Comparison of ENCODE assay signal across 22 cellular contexts in genomic region chr1:2848006-2848670, GRCh38. TPM values are rescaled to one million over a fixed set of nuclear protein-coding genes. Genes with fewer than 3 reads are reported as not detected.
DNase-seq lines count a peak whose midpoint lies in the region; ATAC-seq and TF ChIP-seq lines count a peak whose summit lies in the region.
"Had no signal": no experiment of that assay in that cellular context is flagged by ENCODE, and none has a peak within 500 bp of the region (broad histone marks: within the 10 kb centered on the region; RNA-seq: fewer than 3 reads in every experiment).

No MANE protein-coding gene starts in this region.

- no peaks in the 10 kb centered on the region for H3K36me3 ChIP-seq in HEK293 (ENCODE audit: control insufficient read depth in 2 of 2, insufficient read depth in 1 of 2, low read length in 2 of 2)
- H3K36me3 ChIP-seq in mucosa of rectum (ENCODE audit: control insufficient read depth in 2 of 2, insufficient read depth in 2 of 2, low read length in 2 of 2): no peaks in the 10 kb centered on the region
- H3K36me3 ChIP-seq: MG63 had no signal

- intact Hi-C loops in activated naive CD4-positive, alpha-beta T cell treated with anti-CD3 and anti-CD28 coated beads for 36 hours (cut with micrococcal nuclease): no loop called here

- peak overlapping the region; percentile 15 for H3K4me3 Mint-ChIP-seq in activated naive CD4-positive, alpha-beta T cell treated with anti-CD3 and anti-CD28 coated beads, Interleukin-2, amount 50 U/mL, for 24 hours
- no peak overlapping the region for H3K4me3 Mint-ChIP-seq in activated naive CD4-positive, alpha-beta T cell treated with anti-CD3 and anti-CD28 coated beads for 36 hours
- H3K4me3 Mint-ChIP-seq in endothelial cell (ENCODE audit: unreplicated experiment): peak overlapping the region; percentile 76
- H3K4me3 Mint-ChIP-seq: CD8-positive, alpha-beta T cell; HFFc6 had no signal

- H3K27ac ChIP-seq in HEK293 (ENCODE audit: extremely low read depth, low read depth, low read length) (no peak overlapping the region), mucosa of rectum (ENCODE audit: low read depth in 2 of 2, low read length in 2 of 2) (peak overlapping the region; percentile 58 to 61)

- H3K27me3 ChIP-seq in mucosa of rectum (ENCODE audit: control insufficient read depth in 2 of 2, insufficient read depth in 2 of 2, low read length in 2 of 2): peaks cover 3 to 12% of the 10 kb centered on the region in 2 donors

- H3K9me3 ChIP-seq in HEK293 (ENCODE audit: control insufficient read depth, insufficient read depth, low read depth, low read length): no peaks in the 10 kb centered on the region; the same call in none of the 2 replicates
- no peaks in the 10 kb centered on the region for H3K9me3 ChIP-seq in mucosa of rectum (ENCODE audit: control insufficient read depth in 2 of 2, low read length in 2 of 2)

- H3K4me1 Mint-ChIP-seq in activated naive CD4-positive, alpha-beta T cell treated with anti-CD3 and anti-CD28 coated beads, Interleukin-2, amount 50 U/mL, for 24 hours: peaks cover 15% of the 10 kb centered on the region
- H3K4me1 Mint-ChIP-seq in activated naive CD4-positive, alpha-beta T cell treated with anti-CD3 and anti-CD28 coated beads for 36 hours (ENCODE audit: low read depth): peaks cover 12% of the 10 kb centered on the region
- no peaks in the 10 kb centered on the region for H3K4me1 Mint-ChIP-seq in endothelial cell (ENCODE audit: unreplicated experiment)

- peak overlapping the region in 1 of 2 donors; percentile 38 for H3K9ac ChIP-seq in mucosa of rectum (ENCODE audit: low read depth in 1 of 2, low read length in 2 of 2)

- POLR2A ChIA-PET in HEK293 (lab: Yijun Ruan, JAX): no interaction called here

- H3K36me3 Mint-ChIP-seq in activated naive CD4-positive, alpha-beta T cell treated with anti-CD3 and anti-CD28 coated beads, Interleukin-2, amount 50 U/mL, for 24 hours: no peaks in the 10 kb centered on the region
- H3K36me3 Mint-ChIP-seq in activated naive CD4-positive, alpha-beta T cell treated with anti-CD3 and anti-CD28 coated beads for 36 hours (ENCODE audit: low read depth): no peaks in the 10 kb centered on the region
- peaks cover 3% of the 10 kb centered on the region for H3K36me3 Mint-ChIP-seq in endothelial cell (ENCODE audit: low read depth, unreplicated experiment)
- H3K36me3 Mint-ChIP-seq: CD8-positive, alpha-beta T cell had no signal

- H3K27ac Mint-ChIP-seq in activated naive CD4-positive, alpha-beta T cell treated with anti-CD3 and anti-CD28 coated beads, Interleukin-2, amount 50 U/mL, for 24 hours: peak overlapping the region; percentile 62
- no peak overlapping the region for H3K27ac Mint-ChIP-seq in activated naive CD4-positive, alpha-beta T cell treated with anti-CD3 and anti-CD28 coated beads for 36 hours
- no peak overlapping the region for H3K27ac Mint-ChIP-seq in endothelial cell (ENCODE audit: unreplicated experiment)
- H3K27ac Mint-ChIP-seq: CD8-positive, alpha-beta T cell; HFFc6 had no signal

- ATAC-seq in GM18867 (IDR thresholded peaks at IDR 0.05; ENCODE audit: unreplicated experiment): no peak
- no peak for ATAC-seq in GM19023 (IDR thresholded peaks at IDR 0.05; ENCODE audit: unreplicated experiment)
- ATAC-seq: CD8-positive, alpha-beta T cell; Right ventricle myocardium inferior had no signal

- peaks cover 2% of the 10 kb centered on the region for H3K27me3 Mint-ChIP-seq in activated naive CD4-positive, alpha-beta T cell treated with anti-CD3 and anti-CD28 coated beads, Interleukin-2, amount 50 U/mL, for 24 hours
- H3K27me3 Mint-ChIP-seq in activated naive CD4-positive, alpha-beta T cell treated with anti-CD3 and anti-CD28 coated beads for 36 hours (ENCODE audit: low read depth): no peaks in the 10 kb centered on the region
- peaks cover 5% of the 10 kb centered on the region for H3K27me3 Mint-ChIP-seq in endothelial cell (ENCODE audit: unreplicated experiment)

- no peaks in the 10 kb centered on the region for H3K9me3 Mint-ChIP-seq in activated naive CD4-positive, alpha-beta T cell treated with anti-CD3 and anti-CD28 coated beads, Interleukin-2, amount 50 U/mL, for 24 hours
- no peaks in the 10 kb centered on the region for H3K9me3 Mint-ChIP-seq in activated naive CD4-positive, alpha-beta T cell treated with anti-CD3 and anti-CD28 coated beads for 36 hours
- H3K9me3 Mint-ChIP-seq in endothelial cell (ENCODE audit: unreplicated experiment): peaks cover 13% of the 10 kb centered on the region
- H3K9me3 Mint-ChIP-seq: CD8-positive, alpha-beta T cell had no signal

- H3K4me1 ChIP-seq in HEK293 (ENCODE audit: control insufficient read depth, insufficient read depth, low read length): no peaks in the 10 kb centered on the region
- peaks cover 0 to 11% of the 10 kb centered on the region in 2 donors for H3K4me1 ChIP-seq in mucosa of rectum (ENCODE audit: control insufficient read depth in 2 of 2, insufficient read depth in 2 of 2, low read length in 2 of 2)

- TF ChIP-seq CTCF in HEK293 (tag by site-specific recombination; IDR thresholded peaks at IDR 0.05) (no peak), endothelial cell (IDR thresholded peaks at IDR 0.05; ENCODE audit: unreplicated experiment) (no peak)

- CTCF ChIA-PET in activated naive CD4-positive, alpha-beta T cell treated with anti-CD3 and anti-CD28 coated beads for 36 hours (lab: Charles Lee): no interaction called here
- CTCF ChIA-PET in HEK293 (lab: Yijun Ruan, JAX): no interaction called here

- no peak for DNase-seq in activated naive CD4-positive, alpha-beta T cell treated with anti-CD3 and anti-CD28 coated beads for 36 hours
- DNase-seq in endothelial cell (ENCODE audit: low spot score): no peak
- no peak for DNase-seq in hippocampal formation (lab: John Stamatoyannopoulos, UW)
- DNase-seq: AML-193; C1 segment of cervical spinal cord; CD8-positive, alpha-beta T cell; H7; HFFc6; MG63; NCI-H1417; NCI-H1694 treated with DMSO at 0.1 percent for 48 hours; NCI-H2081 treated with DMSO at 0.1 percent for 48 hours; NCI-H2171 treated with DMSO at 0.1 percent for 48 hours; NCI-H526 treated with DMSO at 0.1 percent for 48 hours; OCI-M1 had no signal

- H3K4me3 ChIP-seq in HEK293 (ENCODE audit: low read depth, low read length) (no peak overlapping the region), mucosa of rectum (ENCODE audit: low read length in 2 of 2) (peak overlapping the region in 1 of 2 donors; percentile 3)
- H3K4me3 ChIP-seq: MG63 had no signal

TF ChIP-seq in HEK293, 187 proteins besides CTCF, POLR2A, EP300 and RAD21:
- TF ChIP-seq EGR2 (tag by site-specific recombination; IDR thresholded peaks at IDR 0.05; ENCODE audit: low read depth) (peak; percentile 100), ZNF837 (tag by site-specific recombination; IDR thresholded peaks at IDR 0.05) (no peak), SP3 (tag by site-specific recombination; IDR thresholded peaks at IDR 0.05) (no peak), RBAK (tag by site-specific recombination; IDR thresholded peaks at IDR 0.05) (no peak), ZFP69B (tag by site-specific recombination; IDR thresholded peaks at IDR 0.05) (no peak), ZNF37A (tag by site-specific recombination; IDR thresholded peaks at IDR 0.05) (no peak), ZNF16 (tag by site-specific recombination; IDR thresholded peaks at IDR 0.05; ENCODE audit: low read depth) (no peak), REPIN1 (tag by site-specific recombination; IDR thresholded peaks at IDR 0.05; ENCODE audit: low read depth) (no peak), ZFHX2 (tag by site-specific recombination; conservative IDR thresholded peaks at IDR 0.05) (peak; percentile 100)

RNA-seq across cellular contexts. Expression of gene TTC34, which starts 46.6 kb away (rescaled TPM):
- 1 to 10 TPM in 1 of 2 experiments, under 1 TPM in 1; 0.91 to 1.1 TPM for total RNA-seq in activated naive CD4-positive, alpha-beta T cell treated with anti-CD3 and anti-CD28 coated beads for 36 hours
- total RNA-seq in endothelial cell (ENCODE audit: unreplicated experiment): 0.82 TPM
- total RNA-seq: A172 had no signal
